ENCODE assay signal across 1 cellular context in genomic region chr20:23493172-23493772, GRCh38.
TF ChIP-seq lines count a peak whose summit lies in the region.

No MANE protein-coding gene starts in this region.

TF ChIP-seq in HepG2, 621 proteins besides CTCF, POLR2A, EP300 and RAD21 (continued from another document):
- TF ChIP-seq, protein P1, sequence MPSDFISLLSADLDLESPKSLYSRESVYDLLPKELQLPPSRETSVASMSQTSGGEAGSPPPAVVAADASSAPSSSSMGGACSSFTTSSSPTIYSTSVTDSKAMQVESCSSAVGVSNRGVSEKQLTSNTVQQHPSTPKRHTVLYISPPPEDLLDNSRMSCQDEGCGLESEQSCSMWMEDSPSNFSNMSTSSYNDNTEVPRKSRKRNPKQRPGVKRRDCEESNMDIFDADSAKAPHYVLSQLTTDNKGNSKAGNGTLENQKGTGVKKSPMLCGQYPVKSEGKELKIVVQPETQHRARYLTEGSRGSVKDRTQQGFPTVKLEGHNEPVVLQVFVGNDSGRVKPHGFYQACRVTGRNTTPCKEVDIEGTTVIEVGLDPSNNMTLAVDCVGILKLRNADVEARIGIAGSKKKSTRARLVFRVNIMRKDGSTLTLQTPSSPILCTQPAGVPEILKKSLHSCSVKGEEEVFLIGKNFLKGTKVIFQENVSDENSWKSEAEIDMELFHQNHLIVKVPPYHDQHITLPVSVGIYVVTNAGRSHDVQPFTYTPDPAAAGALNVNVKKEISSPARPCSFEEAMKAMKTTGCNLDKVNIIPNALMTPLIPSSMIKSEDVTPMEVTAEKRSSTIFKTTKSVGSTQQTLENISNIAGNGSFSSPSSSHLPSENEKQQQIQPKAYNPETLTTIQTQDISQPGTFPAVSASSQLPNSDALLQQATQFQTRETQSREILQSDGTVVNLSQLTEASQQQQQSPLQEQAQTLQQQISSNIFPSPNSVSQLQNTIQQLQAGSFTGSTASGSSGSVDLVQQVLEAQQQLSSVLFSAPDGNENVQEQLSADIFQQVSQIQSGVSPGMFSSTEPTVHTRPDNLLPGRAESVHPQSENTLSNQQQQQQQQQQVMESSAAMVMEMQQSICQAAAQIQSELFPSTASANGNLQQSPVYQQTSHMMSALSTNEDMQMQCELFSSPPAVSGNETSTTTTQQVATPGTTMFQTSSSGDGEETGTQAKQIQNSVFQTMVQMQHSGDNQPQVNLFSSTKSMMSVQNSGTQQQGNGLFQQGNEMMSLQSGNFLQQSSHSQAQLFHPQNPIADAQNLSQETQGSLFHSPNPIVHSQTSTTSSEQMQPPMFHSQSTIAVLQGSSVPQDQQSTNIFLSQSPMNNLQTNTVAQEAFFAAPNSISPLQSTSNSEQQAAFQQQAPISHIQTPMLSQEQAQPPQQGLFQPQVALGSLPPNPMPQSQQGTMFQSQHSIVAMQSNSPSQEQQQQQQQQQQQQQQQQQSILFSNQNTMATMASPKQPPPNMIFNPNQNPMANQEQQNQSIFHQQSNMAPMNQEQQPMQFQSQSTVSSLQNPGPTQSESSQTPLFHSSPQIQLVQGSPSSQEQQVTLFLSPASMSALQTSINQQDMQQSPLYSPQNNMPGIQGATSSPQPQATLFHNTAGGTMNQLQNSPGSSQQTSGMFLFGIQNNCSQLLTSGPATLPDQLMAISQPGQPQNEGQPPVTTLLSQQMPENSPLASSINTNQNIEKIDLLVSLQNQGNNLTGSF (CRISPR knock-in tag; IDR thresholded peaks at IDR 0.05): no peak
TF ChIP-seq in HepG2: peak in this region for 11.
